ENCODE assay signal across 8 cellular contexts in genomic region chr11:67806183-67806582, GRCh38.
A peak's percentile ranks its signal among the peaks of the same experiment; 100 is the strongest.
DNase-seq lines count a peak whose midpoint lies in the region; ATAC-seq and TF ChIP-seq lines count a peak whose summit lies in the region.
"Not testable (repeated sequence)": the region's sequence is repeated elsewhere in the genome, so short reads cannot be mapped to it uniquely, and the experiment has no call there.

No MANE protein-coding gene starts in this region.

- POLR2A ChIA-PET in A673 (lab: Charles Lee; ENCODE audit: low non-redundant PET): interaction anchor here (0.6 kb wide), 1 partner anchor 1120 kb away, joined by 7 read pairs; no protein-coding TSS in a partner anchor
- POLR2A ChIA-PET in activated CD4-positive, alpha-beta T cell treated with anti-CD3 and anti-CD28 coated beads for 36 hours (lab: Charles Lee): interaction anchor here (0.6 to 1.5 kb wide), 2 partner anchors 150 to 176 kb away, joined by 3 read pairs; partner anchors contain the start of gene NUDT8

- H3K9me3 Mint-ChIP-seq in activated CD4-positive, alpha-beta T cell treated with anti-CD3 and anti-CD28 coated beads for 36 hours (ENCODE audit: low read depth): not testable (repeated sequence)

- H3K4me3 ChIP-seq in A673 (ENCODE audit: low read depth, low read length, poor library complexity, severe bottlenecking): peak overlapping the region; percentile 81
- H3K4me3 ChIP-seq in GM12875 (ENCODE audit: low read depth, low read length): peak overlapping the region; percentile 43
- H3K4me3 ChIP-seq in cardiac fibroblast (replicated peaks in 1 of 2; ENCODE audit: low read depth in 2 of 2, low read length in 2 of 2): peak overlapping the region; percentile 53 to 54
- peak overlapping the region; percentile 56 for H3K4me3 ChIP-seq in skeletal muscle cell (ENCODE audit: low read depth, low read length)

- H3K4me1 ChIP-seq in A673 (ENCODE audit: insufficient read depth, low read length, poor library complexity, severe bottlenecking): not testable (repeated sequence)

- DNase-seq in A673 (ENCODE audit: low spot score): peak; percentile 26
- peak; percentile 74 for DNase-seq in NCI-H2227 (lab: John Stamatoyannopoulos, UW; ENCODE audit: unreplicated experiment)
- DNase-seq in activated CD4-positive, alpha-beta T cell treated with anti-CD3 and anti-CD28 coated beads for 36 hours; cardiac fibroblast (ENCODE audit: low read depth in 2 of 2); skeletal muscle cell (ENCODE audit: low read depth): not testable (repeated sequence)
- peak; percentile 41 for DNase-seq in left cardiac atrium
- peak; percentile 43 for DNase-seq in mucosa of gallbladder (ENCODE audit: low spot score)

- not testable (repeated sequence) for H3K9me3 ChIP-seq in A673 (ENCODE audit: low read depth, low read length, poor library complexity, severe bottlenecking)

- H3K4me3 Mint-ChIP-seq in activated CD4-positive, alpha-beta T cell treated with anti-CD3 and anti-CD28 coated beads for 36 hours: peak overlapping the region; percentile 87

- TF ChIP-seq CTCF in A673 (conservative IDR thresholded peaks at IDR 0.05; ENCODE audit: low read depth, low read length); GM12875 (IDR thresholded peaks at IDR 0.05; ENCODE audit: borderline replicate concordance, insufficient read depth, low read depth, low read length); cardiac fibroblast (IDR thresholded peaks at IDR 0.05; ENCODE audit: low read depth, low read length): not testable (repeated sequence)

- not testable (repeated sequence) for H3K36me3 ChIP-seq in A673 (ENCODE audit: insufficient read depth, low read length, poor library complexity, severe bottlenecking)

- not testable (repeated sequence) for H3K27me3 ChIP-seq in A673 (replicated peaks; ENCODE audit: insufficient read depth, low read depth, low read length, poor library complexity)

- intact Hi-C loops in A673 (cut with micrococcal nuclease; ENCODE audit: unreplicated experiment); left cardiac atrium (cut with DNase I): not testable (repeated sequence)
- intact Hi-C loops in activated CD4-positive, alpha-beta T cell treated with anti-CD3 and anti-CD28 coated beads for 36 hours (cut with DNase I, micrococcal nuclease): loop anchor here in 1 of 2 experiments (5.0 kb wide), 2 partner anchors 454 to 466 kb away; partner anchors contain the start of genes C11orf24 and POLD4

- H3K27ac ChIP-seq in A673 (ENCODE audit: low read depth, low read length, poor library complexity, severe bottlenecking): peak overlapping the region; percentile 92

- not testable (repeated sequence) for H3K36me3 Mint-ChIP-seq in activated CD4-positive, alpha-beta T cell treated with anti-CD3 and anti-CD28 coated beads for 36 hours (ENCODE audit: low read depth)

- not testable (repeated sequence) for BruUV-seq in A673 (replicated peaks; lab: Mats Ljungman, UMichigan)

- not testable (repeated sequence) for H3K27me3 Mint-ChIP-seq in activated CD4-positive, alpha-beta T cell treated with anti-CD3 and anti-CD28 coated beads for 36 hours

- CTCF ChIA-PET in A673 (lab: Charles Lee): not testable (repeated sequence)
- CTCF ChIA-PET in activated CD4-positive, alpha-beta T cell treated with anti-CD3 and anti-CD28 coated beads for 36 hours (lab: Charles Lee): interaction anchor here (0.9 kb wide), 1 partner anchor 176 kb away, joined by 4 read pairs; the partner anchor contains the start of gene NUDT8

- not testable (repeated sequence) for H3K27ac Mint-ChIP-seq in activated CD4-positive, alpha-beta T cell treated with anti-CD3 and anti-CD28 coated beads for 36 hours

- peaks cover 26% of the 10 kb centered on the region for H3K4me1 Mint-ChIP-seq in activated CD4-positive, alpha-beta T cell treated with anti-CD3 and anti-CD28 coated beads for 36 hours

- not testable (repeated sequence) for ATAC-seq in activated CD4-positive, alpha-beta T cell treated with anti-CD3 and anti-CD28 coated beads for 36 hours; left cardiac atrium
